1 cellular context compared by ENCODE assay signal in the genomic region with DNA sequence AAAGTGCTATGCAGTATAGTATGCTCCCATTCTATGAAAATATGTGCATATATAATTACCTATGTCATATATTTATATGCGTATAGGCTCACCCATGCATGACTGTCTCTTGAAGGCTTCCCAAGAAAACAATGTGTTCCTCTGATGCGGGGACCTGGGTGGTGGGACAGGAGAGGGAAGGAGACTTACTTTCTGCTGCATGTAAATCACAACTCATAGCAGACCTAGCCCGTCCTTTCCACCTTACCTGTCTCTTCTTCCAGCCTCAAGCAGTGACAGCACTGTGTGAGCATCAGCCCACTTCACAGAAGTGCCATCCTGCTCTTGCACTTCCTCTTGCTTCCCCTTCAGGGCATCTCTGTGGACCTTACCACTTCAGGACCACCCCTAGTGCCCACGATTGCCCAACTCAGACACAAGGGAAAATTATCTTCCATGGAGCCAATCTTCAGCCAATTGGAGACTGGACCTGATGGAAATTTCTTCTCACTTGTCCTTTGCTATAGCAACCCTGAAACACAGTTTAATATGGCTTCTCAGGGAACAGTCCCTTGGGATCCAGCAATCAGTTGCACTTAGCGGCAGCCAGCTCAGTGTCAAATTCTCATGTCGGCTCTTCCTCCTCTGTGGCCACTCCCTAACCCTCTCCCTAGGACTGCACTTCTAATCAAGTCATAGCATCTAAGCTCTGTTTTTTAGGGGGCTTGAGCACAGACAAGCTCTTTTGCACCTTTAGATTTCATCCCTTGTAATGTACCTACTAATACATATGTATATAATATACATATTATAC.
A peak's percentile ranks its signal among the peaks of the same experiment; 100 is the strongest.
TF ChIP-seq lines count a peak whose summit lies in the region.

No MANE protein-coding gene starts in this region.

TF ChIP-seq in HEK293, 187 proteins besides CTCF, POLR2A, EP300 and RAD21 (continued from another document):
- TF ChIP-seq, protein P1, sequence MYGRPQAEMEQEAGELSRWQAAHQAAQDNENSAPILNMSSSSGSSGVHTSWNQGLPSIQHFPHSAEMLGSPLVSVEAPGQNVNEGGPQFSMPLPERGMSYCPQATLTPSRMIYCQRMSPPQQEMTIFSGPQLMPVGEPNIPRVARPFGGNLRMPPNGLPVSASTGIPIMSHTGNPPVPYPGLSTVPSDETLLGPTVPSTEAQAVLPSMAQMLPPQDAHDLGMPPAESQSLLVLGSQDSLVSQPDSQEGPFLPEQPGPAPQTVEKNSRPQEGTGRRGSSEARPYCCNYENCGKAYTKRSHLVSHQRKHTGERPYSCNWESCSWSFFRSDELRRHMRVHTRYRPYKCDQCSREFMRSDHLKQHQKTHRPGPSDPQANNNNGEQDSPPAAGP (tag by site-specific recombination; IDR thresholded peaks at IDR 0.05) = 0 out of 2 replicates have a peak, but pooled peaks have one; percentile 16
- TF ChIP-seq ZNF341 (tag by site-specific recombination; IDR thresholded peaks at IDR 0.05; ENCODE audit: low read depth) = peak; percentile 96
- TF ChIP-seq ZBTB48 (tag by site-specific recombination; IDR thresholded peaks at IDR 0.05) = peak; percentile 22; the same call in 1 of the 2 replicates
